34 cellular contexts compared by ENCODE assay signal in genomic region chr17:28402844-28403243, GRCh38. TPM values are rescaled to one million over a fixed set of nuclear protein-coding genes. Genes with fewer than 3 reads are reported as not detected.
"Had no signal": no experiment of that assay in that cellular context is flagged by ENCODE, and none has a peak within 500 bp of the region (broad histone marks: within the 10 kb centered on the region; RNA-seq: fewer than 3 reads in every experiment).

No MANE protein-coding gene starts in this region.

- H3K4me3 ChIP-seq: breast epithelium, coronary artery, heart left ventricle, lower lobe of right lung, pancreas, prostate gland, smooth muscle cell, stomach, thyroid gland, upper lobe of left lung, vagina had no signal

- H3K4me3 Mint-ChIP-seq: activated CD4-positive, alpha-beta memory T cell treated with anti-CD3 and anti-CD28 coated beads for 36 hours; activated CD4-positive, alpha-beta T cell treated with anti-CD3 and anti-CD28 coated beads, Interleukin-2, amount 10 ng/mL, durations not matched to agents 24 days and 14 days; nephron progenitor cell; stimulated activated naive B cell treated with anti-CD40 and anti-IgM and Interleukin-4, amounts not matched to agents 10 μg/mL and 1 μg/mL and 100 μg/mL, for 72 hours; T-helper 1 cell treated with Interleukin-12 subunit alpha and Interleukin-12 subunit beta and Interleukin-4 antibody, amounts not matched to agents 30 μg/mL and 1 μg/mL, for 36 hours had no signal

- H3K27me3 ChIP-seq: breast epithelium, heart left ventricle, pancreas, stomach, thyroid gland, upper lobe of left lung, vagina had no signal

- H3K9me3 ChIP-seq: breast epithelium, heart left ventricle, lower lobe of right lung, pancreas, prostate gland, stomach, thyroid gland, upper lobe of left lung, vagina had no signal

- H3K36me3 Mint-ChIP-seq: activated naive CD4-positive, alpha-beta T cell treated with anti-CD3 and anti-CD28 coated beads, Interleukin-2, amount 50 U/mL, for 72 hours had no signal

- ATAC-seq: activated naive CD4-positive, alpha-beta T cell treated with anti-CD3 and anti-CD28 coated beads, Interleukin-2, amount 50 U/mL, for 72 hours; effector memory CD8-positive, alpha-beta T cell; esophagus mucosa; heart left ventricle; lower lobe of right lung; pancreas; stimulated activated naive B cell treated with anti-CD40 and anti-IgM and Interleukin-4, amounts not matched to agents 10 μg/mL and 1 μg/mL and 100 μg/mL, for 72 hours had no signal

- H3K36me3 ChIP-seq: breast epithelium, vagina had no signal

- H3K27ac ChIP-seq: breast epithelium, lower lobe of right lung, pancreas, prostate gland, stomach, thyroid gland, upper lobe of left lung, vagina, VCaP had no signal

- DNase-seq: activated CD4-positive, alpha-beta memory T cell treated with anti-CD3 and anti-CD28 coated beads for 36 hours; activated CD4-positive, alpha-beta T cell treated with anti-CD3 and anti-CD28 coated beads, Interleukin-2, amount 10 ng/mL, durations not matched to agents 24 days and 14 days; activated CD4-positive, CD25-positive, alpha-beta regulatory T cell treated with anti-CD3 and anti-CD28 coated beads, Interleukin-2, amount 50 U/mL, for 72 hours; activated CD8-positive, alpha-beta memory T cell treated with anti-CD3 and anti-CD28 coated beads, Interleukin-2, amount 50 U/mL, for 4 hours; activated gamma-delta T cell treated with Interleukin-2 at 50 U/mL for 16 hours; activated T-cell treated with anti-CD3 and anti-CD28 coated beads, Interleukin-2, amount 50 U/mL, for 1 hour; central memory CD4-positive, alpha-beta T cell; effector memory CD8-positive, alpha-beta T cell; foreskin fibroblast; heart left ventricle; hypothalamus; immature natural killer cell; lower lobe of right lung; mesenchymal stem cell; nephron progenitor cell; pancreas; stimulated activated CD4-positive, alpha-beta T cell treated with anti-CD3 and anti-CD28 coated beads, Interleukin-1b, Interleukin-23, amount 100 ng/mL, for 48 hours; stimulated activated naive B cell treated with anti-CD40 and anti-IgM and Interleukin-4, amounts not matched to agents 10 μg/mL and 1 μg/mL and 100 μg/mL, for 72 hours; stomach; T-helper 9 cell; thyroid gland; upper lobe of left lung had no signal

- H3K27ac Mint-ChIP-seq: activated CD4-positive, alpha-beta memory T cell treated with anti-CD3 and anti-CD28 coated beads for 36 hours; activated CD4-positive, alpha-beta T cell treated with anti-CD3 and anti-CD28 coated beads, Interleukin-2, amount 10 ng/mL, durations not matched to agents 24 days and 14 days; immature natural killer cell; nephron progenitor cell; T-helper 1 cell treated with Interleukin-12 subunit alpha and Interleukin-12 subunit beta and Interleukin-4 antibody, amounts not matched to agents 30 μg/mL and 1 μg/mL, for 36 hours had no signal

- H3K9me3 Mint-ChIP-seq: activated CD4-positive, alpha-beta memory T cell treated with anti-CD3 and anti-CD28 coated beads for 36 hours; activated CD4-positive, alpha-beta T cell treated with anti-CD3 and anti-CD28 coated beads, Interleukin-2, amount 10 ng/mL, durations not matched to agents 24 days and 14 days; activated naive CD4-positive, alpha-beta T cell treated with anti-CD3 and anti-CD28 coated beads, Interleukin-2, amount 50 U/mL, for 72 hours; effector memory CD8-positive, alpha-beta T cell; immature natural killer cell; nephron progenitor cell; stimulated activated naive B cell treated with anti-CD40 and anti-IgM and Interleukin-4, amounts not matched to agents 10 μg/mL and 1 μg/mL and 100 μg/mL, for 72 hours; T-helper 1 cell treated with Interleukin-12 subunit alpha and Interleukin-12 subunit beta and Interleukin-4 antibody, amounts not matched to agents 30 μg/mL and 1 μg/mL, for 36 hours had no signal

RNA-seq across cellular contexts. Expression of gene VTN, which starts 32.7 kb away (rescaled TPM):
- total RNA-seq: activated CD4-positive, alpha-beta memory T cell treated with anti-CD3 and anti-CD28 coated beads for 36 hours; kidney epithelial cell; mononuclear cell had no signal

RNA-seq across cellular contexts. Expression of gene SEBOX, which starts 37.8 kb away (rescaled TPM):
- total RNA-seq: activated CD4-positive, alpha-beta memory T cell treated with anti-CD3 and anti-CD28 coated beads for 36 hours; activated CD4-positive, alpha-beta T cell treated with anti-CD3 and anti-CD28 coated beads, Interleukin-2, amount 10 ng/mL, durations not matched to agents 24 days and 14 days; activated CD8-positive, alpha-beta memory T cell treated with anti-CD3 and anti-CD28 coated beads for 36 hours; activated naive CD4-positive, alpha-beta T cell treated with anti-CD3 and anti-CD28 coated beads, Interleukin-2, amount 50 U/mL, for 72 hours; breast epithelium; esophagus mucosa; heart left ventricle; kidney epithelial cell; lower lobe of right lung; mononuclear cell; pancreas; prostate gland; smooth muscle cell; stomach; thyroid gland; upper lobe of left lung; vagina had no signal
